ENCODE assay signal across 1 cellular context in genomic region chr13:95724252-95724651, GRCh38.
TF ChIP-seq lines count a peak whose summit lies in the region.

No MANE protein-coding gene starts in this region.

TF ChIP-seq in GM23338, 12 proteins besides CTCF, POLR2A, EP300 and RAD21 (continued from another document):
- no peak for TF ChIP-seq ETS1 (IDR thresholded peaks at IDR 0.05)
- TF ChIP-seq ZNF462 (CRISPR knock-in tag; IDR thresholded peaks at IDR 0.05) = no peak
- no peak for TF ChIP-seq STAT1 (IDR thresholded peaks at IDR 0.05; ENCODE audit: unreplicated experiment)
- TF ChIP-seq EZH2 (IDR thresholded peaks at IDR 0.05; ENCODE audit: low read depth, unreplicated experiment) = no peak
- no peak for TF ChIP-seq ZNF114 (CRISPR knock-in tag; IDR thresholded peaks at IDR 0.05)
- TF ChIP-seq CREB1 (CRISPR knock-in tag; IDR thresholded peaks at IDR 0.05; ENCODE audit: low read depth) = no peak
- no peak for TF ChIP-seq EZH2phosphoT487 (IDR thresholded peaks at IDR 0.05; ENCODE audit: unreplicated experiment)
